Comparison of ENCODE assay signal across 11 cellular contexts in genomic region chr14:20923766-20924165, GRCh38. TPM values are rescaled to one million over a fixed set of nuclear protein-coding genes. Genes with fewer than 3 reads are reported as not detected.
"Had no signal": no experiment of that assay in that cellular context is flagged by ENCODE, and none has a peak within 500 bp of the region (broad histone marks: within the 10 kb centered on the region; RNA-seq: fewer than 3 reads in every experiment).

No MANE protein-coding gene starts in this region.

RNA-seq across cellular contexts. Expression of gene RNASE2, which starts 31.5 kb away (rescaled TPM):
- total RNA-seq: activated CD4-positive, alpha-beta memory T cell treated with anti-CD3 and anti-CD28 coated beads, Interleukin-2, amount 10 ng/mL, durations not matched to agents 7 days and 5 days; activated CD4-positive, alpha-beta T cell treated with anti-CD3 and anti-CD28 coated beads for 36 hours; activated CD4-positive, alpha-beta T cell treated with anti-CD3 and anti-CD28 coated beads, Interleukin-2, amount 10 ng/mL, durations not matched to agents 7 days and 5 days; activated CD8-positive, alpha-beta memory T cell treated with anti-CD3 and anti-CD28 coated beads, Interleukin-2, amount 10 ng/mL, durations not matched to agents 7 days and 5 days; activated CD8-positive, alpha-beta T cell treated with anti-CD3 and anti-CD28 coated beads, Interleukin-2, amount 10 ng/mL, durations not matched to agents 7 days and 5 days; activated naive CD8-positive, alpha-beta T cell treated with anti-CD3 and anti-CD28 coated beads, Interleukin-2, amount 10 ng/mL, durations not matched to agents 7 days and 5 days; activated T-helper 2 cell treated with anti-CD3 and anti-CD28 coated beads, Interferon-gamma antibody, Interleukin-2, Interleukin-4, amounts not matched to agents 10 μg/mL and 5 μg/mL and 100 μg/mL, durations not matched to agents 14 hours and 24 hours and 36 hours; ascending aorta; cerebellum; WTC11 had no signal

RNA-seq across cellular contexts. Expression of gene RNASE3, which starts 32.6 kb away (rescaled TPM):
- total RNA-seq: activated CD4-positive, alpha-beta memory T cell treated with anti-CD3 and anti-CD28 coated beads, Interleukin-2, amount 10 ng/mL, durations not matched to agents 7 days and 5 days; activated CD4-positive, alpha-beta T cell treated with anti-CD3 and anti-CD28 coated beads for 36 hours; activated CD4-positive, alpha-beta T cell treated with anti-CD3 and anti-CD28 coated beads, Interleukin-2, amount 10 ng/mL, durations not matched to agents 7 days and 5 days; activated CD8-positive, alpha-beta memory T cell treated with anti-CD3 and anti-CD28 coated beads, Interleukin-2, amount 10 ng/mL, durations not matched to agents 7 days and 5 days; activated CD8-positive, alpha-beta T cell treated with anti-CD3 and anti-CD28 coated beads, Interleukin-2, amount 10 ng/mL, durations not matched to agents 7 days and 5 days; activated naive CD8-positive, alpha-beta T cell treated with anti-CD3 and anti-CD28 coated beads, Interleukin-2, amount 10 ng/mL, durations not matched to agents 7 days and 5 days; activated T-helper 2 cell treated with anti-CD3 and anti-CD28 coated beads, Interferon-gamma antibody, Interleukin-2, Interleukin-4, amounts not matched to agents 10 μg/mL and 5 μg/mL and 100 μg/mL, durations not matched to agents 14 hours and 24 hours and 36 hours; ascending aorta; cardiac septum; cerebellum; WTC11 had no signal
